Comparison of ENCODE assay signal across 8 cellular contexts in the genomic region with DNA sequence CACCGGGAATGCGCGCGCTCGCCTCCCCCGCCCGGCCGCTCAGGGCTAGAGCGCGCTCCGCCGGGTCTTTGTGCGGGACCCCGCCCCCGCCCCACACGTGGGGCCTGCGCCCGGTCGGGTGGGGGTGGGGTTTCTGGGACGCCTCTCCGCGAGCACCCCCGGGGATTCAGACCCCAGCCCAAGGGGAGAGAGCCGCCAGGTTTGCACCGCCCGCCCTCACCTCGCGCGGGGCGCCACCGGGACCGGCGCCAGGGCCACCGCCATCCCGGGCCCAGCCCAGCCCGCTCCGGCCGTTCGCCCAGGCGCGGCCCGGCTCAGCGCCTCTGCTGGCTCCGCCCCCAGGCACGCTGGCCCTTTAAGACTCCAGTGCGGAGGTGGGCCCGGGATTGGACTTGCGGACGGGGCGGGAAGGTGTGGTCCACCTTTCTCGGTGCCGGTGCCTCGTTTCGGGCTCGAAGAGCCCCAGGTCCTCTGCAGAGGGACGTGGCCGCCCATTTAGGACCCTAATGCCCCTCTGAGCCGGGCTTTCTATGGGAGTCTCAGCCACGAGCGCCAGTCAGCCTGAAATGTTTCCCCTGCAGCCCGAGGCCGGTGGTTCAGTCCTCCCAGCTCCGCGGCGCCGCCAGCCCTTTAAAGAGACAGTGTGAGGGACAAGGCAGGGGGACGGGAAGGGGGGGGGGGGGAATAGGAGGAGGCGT. TPM values are rescaled to one million over a fixed set of nuclear protein-coding genes. Genes with fewer than 3 reads are reported as not detected.
A peak's percentile ranks its signal among the peaks of the same experiment; 100 is the strongest.
DNase-seq lines count a peak whose midpoint lies in the region; ATAC-seq lines count a peak whose summit lies in the region.

No MANE protein-coding gene starts in this region.

- CTCF ChIA-PET in activated CD4-positive, alpha-beta memory T cell treated with anti-CD3 and anti-CD28 coated beads, Interleukin-2, amount 10 ng/mL, durations not matched to agents 7 days and 5 days (lab: Charles Lee), result interaction anchor here (0.6 to 6.7 kb wide), 7 partner anchors 14 to 125 kb away, joined by 3 to 82 read pairs (median 5); a partner anchor contains a TSS

- H3K4me1 Mint-ChIP-seq in activated CD4-positive, alpha-beta memory T cell treated with anti-CD3 and anti-CD28 coated beads, Interleukin-2, amount 10 ng/mL, durations not matched to agents 7 days and 5 days, result peaks cover 49% of the 10 kb centered on the region

- ATAC-seq in GM19328 (IDR thresholded peaks at IDR 0.05; ENCODE audit: unreplicated experiment), result peak; percentile 76
- peak; percentile 47 for ATAC-seq in HG03457 (IDR thresholded peaks at IDR 0.05; ENCODE audit: unreplicated experiment)

- H3K9me3 ChIP-seq in ectodermal cell (ENCODE audit: control insufficient read depth, low read length), result no peaks in the 10 kb centered on the region

- peak overlapping the region; percentile 89 for H3K4me3 ChIP-seq in ectodermal cell (ENCODE audit: insufficient read depth, low read depth, low read length)

- peaks cover 2% of the 10 kb centered on the region for H3K36me3 Mint-ChIP-seq in activated CD4-positive, alpha-beta memory T cell treated with anti-CD3 and anti-CD28 coated beads, Interleukin-2, amount 10 ng/mL, durations not matched to agents 7 days and 5 days (ENCODE audit: low read depth)

- H3K27ac Mint-ChIP-seq in activated CD4-positive, alpha-beta memory T cell treated with anti-CD3 and anti-CD28 coated beads, Interleukin-2, amount 10 ng/mL, durations not matched to agents 7 days and 5 days, result peak overlapping the region; percentile 83

- H3K27ac ChIP-seq in ectodermal cell (ENCODE audit: insufficient read depth, low read depth, low read length, poor library complexity, severe bottlenecking), result peak overlapping the region; percentile 99

- H3K27me3 ChIP-seq in ectodermal cell (ENCODE audit: control insufficient read depth, insufficient read depth, low read length, poor library complexity, severe bottlenecking), result no peaks in the 10 kb centered on the region

- H3K9me3 Mint-ChIP-seq in activated CD4-positive, alpha-beta memory T cell treated with anti-CD3 and anti-CD28 coated beads, Interleukin-2, amount 10 ng/mL, durations not matched to agents 7 days and 5 days, result no peaks in the 10 kb centered on the region

- 0% methylated on average over 68 of the region's 68 CpGs for WGBS in ectodermal cell, 2 experiments

- H3K4me1 ChIP-seq in ectodermal cell (ENCODE audit: control insufficient read depth, insufficient read depth, low read length), result peaks cover 29% of the 10 kb centered on the region

- POLR2A ChIA-PET in activated CD4-positive, alpha-beta memory T cell treated with anti-CD3 and anti-CD28 coated beads, Interleukin-2, amount 10 ng/mL, durations not matched to agents 7 days and 5 days (lab: Charles Lee), result interaction anchor here (1.1 to 31.7 kb wide), 3 partner anchors 21 to 74 kb away, joined by 3 to 704 read pairs (median 113); a partner anchor contains a TSS

- peaks cover 24% of the 10 kb centered on the region for H3K36me3 ChIP-seq in ectodermal cell (ENCODE audit: control insufficient read depth, insufficient read depth, low read length)

- H3K4me3 Mint-ChIP-seq in activated CD4-positive, alpha-beta memory T cell treated with anti-CD3 and anti-CD28 coated beads, Interleukin-2, amount 10 ng/mL, durations not matched to agents 7 days and 5 days, result peak overlapping the region; percentile 86

- DNase-seq in C1 segment of cervical spinal cord (lab: John Stamatoyannopoulos, UW) (peak; percentile 75 to 99 (median 92)), NCI-H82 (lab: John Stamatoyannopoulos, UW) (peak; percentile 94), lung microvascular endothelial cell (ENCODE audit: low read depth in 2 of 2) (peak; percentile 91 to 95)
- peak; percentile 85 for DNase-seq in activated CD4-positive, alpha-beta memory T cell treated with anti-CD3 and anti-CD28 coated beads, Interleukin-2, amount 10 ng/mL, durations not matched to agents 7 days and 5 days
- DNase-seq in stimulated activated CD4-positive, alpha-beta T cell treated with anti-CD3 and anti-CD28 coated beads, TNF-alpha, amount 100 ng/mL, for 24 hours (ENCODE audit: low read depth in 3 of 3), result peak; percentile 65 to 82 (median 69)

- H3K27me3 Mint-ChIP-seq in activated CD4-positive, alpha-beta memory T cell treated with anti-CD3 and anti-CD28 coated beads, Interleukin-2, amount 10 ng/mL, durations not matched to agents 7 days and 5 days, result no peaks in the 10 kb centered on the region

RNA-seq across cellular contexts. Expression of a gene that starts 1.2 kb away (rescaled TPM):
- 1 to 10 TPM; 6.7 to 7.2 TPM for total RNA-seq in activated CD4-positive, alpha-beta memory T cell treated with anti-CD3 and anti-CD28 coated beads, Interleukin-2, amount 10 ng/mL, durations not matched to agents 7 days and 5 days
- polyA plus RNA-seq in ectodermal cell (2013, experiment 1 of 4), result 75.5 TPM
- polyA plus RNA-seq in ectodermal cell (2013, experiment 2 of 4), result 76.5 TPM
- polyA plus RNA-seq in ectodermal cell (2013, experiment 3 of 4), result 61.6 TPM
- 67.6 TPM for polyA plus RNA-seq in ectodermal cell (2013, experiment 4 of 4)
- 404 and 600 TPM in 2 replicates for total RNA-seq in lung microvascular endothelial cell

RNA-seq across cellular contexts. Expression of a gene that starts 6.7 kb away (rescaled TPM):
- total RNA-seq in activated CD4-positive, alpha-beta memory T cell treated with anti-CD3 and anti-CD28 coated beads, Interleukin-2, amount 10 ng/mL, durations not matched to agents 7 days and 5 days, result 10 to 100 TPM; 16.8 to 17.9 TPM
- polyA plus RNA-seq in ectodermal cell (2013, experiment 1 of 4), result 27.6 TPM
- 27.9 TPM for polyA plus RNA-seq in ectodermal cell (2013, experiment 2 of 4)
- polyA plus RNA-seq in ectodermal cell (2013, experiment 3 of 4), result 22.8 TPM
- 27.6 TPM for polyA plus RNA-seq in ectodermal cell (2013, experiment 4 of 4)
- 21.4 and 22.8 TPM in 2 replicates for total RNA-seq in lung microvascular endothelial cell

RNA-seq across cellular contexts. Expression of a gene that starts 17.9 kb away (rescaled TPM):
- under 1 TPM; 0.28 to 0.35 TPM for total RNA-seq in activated CD4-positive, alpha-beta memory T cell treated with anti-CD3 and anti-CD28 coated beads, Interleukin-2, amount 10 ng/mL, durations not matched to agents 7 days and 5 days
- polyA plus RNA-seq in ectodermal cell (2013, experiment 1 of 4), result 1.5 TPM
- 2.1 TPM for polyA plus RNA-seq in ectodermal cell (2013, experiment 2 of 4)
- 1.2 TPM for polyA plus RNA-seq in ectodermal cell (2013, experiment 3 of 4)
- 1.1 TPM for polyA plus RNA-seq in ectodermal cell (2013, experiment 4 of 4)
- total RNA-seq in lung microvascular endothelial cell, result 3.1 and 5.8 TPM in 2 replicates

RNA-seq across cellular contexts. Expression of a gene that starts 19.3 kb away (rescaled TPM):
- 100 to 1,000 TPM; 157 to 160 TPM for total RNA-seq in activated CD4-positive, alpha-beta memory T cell treated with anti-CD3 and anti-CD28 coated beads, Interleukin-2, amount 10 ng/mL, durations not matched to agents 7 days and 5 days
- 15.4 TPM for polyA plus RNA-seq in ectodermal cell (2013, experiment 1 of 4)
- 12.1 TPM for polyA plus RNA-seq in ectodermal cell (2013, experiment 2 of 4)
- 12.7 TPM for polyA plus RNA-seq in ectodermal cell (2013, experiment 3 of 4)
- 12.2 TPM for polyA plus RNA-seq in ectodermal cell (2013, experiment 4 of 4)
- 12.0 and 20.6 TPM in 2 replicates for total RNA-seq in lung microvascular endothelial cell

RNA-seq across cellular contexts. Expression of a gene that starts 22.1 kb away (rescaled TPM):
- total RNA-seq in activated CD4-positive, alpha-beta memory T cell treated with anti-CD3 and anti-CD28 coated beads, Interleukin-2, amount 10 ng/mL, durations not matched to agents 7 days and 5 days, result 10 to 100 TPM; 13.2 to 13.9 TPM
- 4.8 TPM for polyA plus RNA-seq in ectodermal cell (2013, experiment 1 of 4)
- 4.2 TPM for polyA plus RNA-seq in ectodermal cell (2013, experiment 2 of 4)
- polyA plus RNA-seq in ectodermal cell (2013, experiment 3 of 4), result 4.1 TPM
- 3.0 TPM for polyA plus RNA-seq in ectodermal cell (2013, experiment 4 of 4)
- total RNA-seq in lung microvascular endothelial cell, result 12.9 and 26.2 TPM in 2 replicates

Comparison
In these comparisons a context has a peak if more than half of its experiments do, and no peak if none do; other contexts are left out.
1. Peak in every context shown above with its lines: DNase-seq, ATAC-seq, H3K4me3 ChIP-seq and H3K27ac ChIP-seq.
2. RNA of a gene that starts 1.2 kb away (total RNA-seq): 404 to 600 TPM in lung microvascular endothelial cell; 6.7 to 7.2 TPM in activated CD4-positive, alpha-beta memory T cell treated with anti-CD3 and anti-CD28 coated beads, Interleukin-2, amount 10 ng/mL, durations not matched to agents 7 days and 5 days; every median in the first group is over 10 times any median in the second.